Comparison of ENCODE assay signal across 24 cellular contexts in the genomic region with DNA sequence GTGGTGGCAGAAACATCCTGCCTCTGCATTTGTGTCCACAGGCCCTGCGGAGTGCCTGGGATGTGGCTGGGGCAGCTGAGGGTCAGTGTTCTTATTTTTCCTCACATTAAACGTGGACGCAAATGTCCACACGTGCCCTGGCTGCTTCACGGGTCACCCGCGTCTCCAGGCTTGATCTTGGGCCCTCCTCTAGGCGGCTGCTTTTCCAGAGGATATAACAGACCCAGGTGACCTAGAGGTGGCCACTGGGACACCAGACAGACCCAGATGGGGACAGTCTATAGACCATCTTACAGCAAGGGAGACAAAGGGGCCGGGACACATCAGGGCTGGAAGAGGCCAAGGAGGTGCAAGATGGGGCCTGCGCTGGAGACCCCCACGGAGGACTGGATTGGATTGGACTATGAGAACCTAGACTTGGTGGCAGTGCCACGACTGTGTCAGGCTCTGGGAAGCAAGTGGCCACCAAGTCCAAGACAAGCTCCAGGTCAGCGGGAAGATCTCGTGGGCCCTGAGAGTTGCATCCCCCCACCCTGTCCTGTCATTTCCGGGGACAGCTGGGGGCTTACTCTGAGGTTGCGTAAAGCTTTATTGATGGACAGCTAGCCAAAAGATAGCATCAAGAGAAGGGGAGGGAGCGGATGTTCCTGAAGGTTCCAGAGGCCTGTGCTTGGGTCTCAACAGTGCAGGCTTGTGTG. TPM values are rescaled to one million over a fixed set of nuclear protein-coding genes. Genes with fewer than 3 reads are reported as not detected.
"Had no signal": no experiment of that assay in that cellular context is flagged by ENCODE, and none has a peak within 500 bp of the region (broad histone marks: within the 10 kb centered on the region; RNA-seq: fewer than 3 reads in every experiment).

No MANE protein-coding gene starts in this region.

- H3K9me3 Mint-ChIP-seq: activated B cell treated with CpG ODN at 0.5 μM for 24 hours; activated CD4-positive, alpha-beta memory T cell treated with anti-CD3 and anti-CD28 coated beads for 36 hours; activated naive CD4-positive, alpha-beta T cell treated with anti-CD3 and anti-CD28 coated beads, Interleukin-2, amount 50 U/mL, for 72 hours; activated T-helper 1 cell treated with anti-CD3 and anti-CD28 coated beads, Interleukin-12 subunit alpha, Interleukin-12 subunit beta, Interleukin-2, Interleukin-4 antibody, amounts not matched to agents 30 ng/mL and 10 ng/mL and 1 ng/mL, durations not matched to agents 14 hours and 24 hours and 36 hours; effector memory CD8-positive, alpha-beta T cell; memory B cell; neural crest cell had no signal

- DNase-seq: activated B cell treated with CpG ODN at 0.5 μM for 24 hours; activated CD4-positive, alpha-beta memory T cell treated with anti-CD3 and anti-CD28 coated beads for 36 hours; activated CD4-positive, alpha-beta T cell treated with anti-CD3 and anti-CD28 coated beads for 4 hours; activated gamma-delta T cell treated with Interleukin-2 at 50 U/mL for 16 hours; activated T-cell treated with anti-CD3 and anti-CD28 coated beads for 4 hours; adrenal gland; effector memory CD8-positive, alpha-beta T cell; foreskin keratinocyte; naive B cell; stimulated activated naive CD4-positive, alpha-beta T cell treated with Interleukin-2 at 50 U/mL for 16 hours; substantia nigra; T-helper 2 cell had no signal

- H3K36me3 ChIP-seq: adrenal gland, cardiac muscle cell, left lung, tibial nerve had no signal

- H3K36me3 Mint-ChIP-seq: activated CD4-positive, alpha-beta memory T cell treated with anti-CD3 and anti-CD28 coated beads for 36 hours; activated naive CD4-positive, alpha-beta T cell treated with anti-CD3 and anti-CD28 coated beads, Interleukin-2, amount 50 U/mL, for 72 hours; memory B cell; naive B cell had no signal

- H3K4me3 ChIP-seq: adrenal gland, cardiac muscle cell, left lung, mucosa of descending colon, tibial nerve had no signal

- H3K27me3 ChIP-seq: adrenal gland, cardiac muscle cell, tibial nerve had no signal

- H3K9me3 ChIP-seq: adrenal gland, left lung, mucosa of descending colon, tibial nerve had no signal

- H3K4me3 Mint-ChIP-seq: activated B cell treated with CpG ODN at 0.5 μM for 24 hours; activated CD4-positive, alpha-beta memory T cell treated with anti-CD3 and anti-CD28 coated beads for 36 hours; activated T-helper 1 cell treated with anti-CD3 and anti-CD28 coated beads, Interleukin-12 subunit alpha, Interleukin-12 subunit beta, Interleukin-2, Interleukin-4 antibody, amounts not matched to agents 30 ng/mL and 10 ng/mL and 1 ng/mL, durations not matched to agents 14 hours and 24 hours and 36 hours; effector memory CD8-positive, alpha-beta T cell; memory B cell; naive B cell; neural crest cell had no signal

- H3K4me1 Mint-ChIP-seq: activated B cell treated with CpG ODN at 0.5 μM for 24 hours, memory B cell had no signal

- ATAC-seq: activated naive CD4-positive, alpha-beta T cell treated with anti-CD3 and anti-CD28 coated beads, Interleukin-2, amount 50 U/mL, for 72 hours; effector memory CD8-positive, alpha-beta T cell; foreskin keratinocyte; left lung; mucosa of descending colon; sciatic nerve had no signal

- H3K27ac Mint-ChIP-seq: activated B cell treated with CpG ODN at 0.5 μM for 24 hours; activated CD4-positive, alpha-beta memory T cell treated with anti-CD3 and anti-CD28 coated beads for 36 hours; activated T-helper 1 cell treated with anti-CD3 and anti-CD28 coated beads, Interleukin-12 subunit alpha, Interleukin-12 subunit beta, Interleukin-2, Interleukin-4 antibody, amounts not matched to agents 30 ng/mL and 10 ng/mL and 1 ng/mL, durations not matched to agents 14 hours and 24 hours and 36 hours; effector memory CD8-positive, alpha-beta T cell; memory B cell had no signal

- H3K27ac ChIP-seq: adrenal gland, cardiac muscle cell, foreskin keratinocyte, left lung, tibial nerve had no signal

- H3K4me1 ChIP-seq: adrenal gland, foreskin keratinocyte, left lung, tibial nerve had no signal

RNA-seq across cellular contexts. Expression of gene WNK2, which starts 6.9 kb away (rescaled TPM):
- total RNA-seq: fibroblast of lung, osteocyte, pulmonary artery endothelial cell had no signal
